ENCODE assay signal across 23 cellular contexts in the genomic region with DNA sequence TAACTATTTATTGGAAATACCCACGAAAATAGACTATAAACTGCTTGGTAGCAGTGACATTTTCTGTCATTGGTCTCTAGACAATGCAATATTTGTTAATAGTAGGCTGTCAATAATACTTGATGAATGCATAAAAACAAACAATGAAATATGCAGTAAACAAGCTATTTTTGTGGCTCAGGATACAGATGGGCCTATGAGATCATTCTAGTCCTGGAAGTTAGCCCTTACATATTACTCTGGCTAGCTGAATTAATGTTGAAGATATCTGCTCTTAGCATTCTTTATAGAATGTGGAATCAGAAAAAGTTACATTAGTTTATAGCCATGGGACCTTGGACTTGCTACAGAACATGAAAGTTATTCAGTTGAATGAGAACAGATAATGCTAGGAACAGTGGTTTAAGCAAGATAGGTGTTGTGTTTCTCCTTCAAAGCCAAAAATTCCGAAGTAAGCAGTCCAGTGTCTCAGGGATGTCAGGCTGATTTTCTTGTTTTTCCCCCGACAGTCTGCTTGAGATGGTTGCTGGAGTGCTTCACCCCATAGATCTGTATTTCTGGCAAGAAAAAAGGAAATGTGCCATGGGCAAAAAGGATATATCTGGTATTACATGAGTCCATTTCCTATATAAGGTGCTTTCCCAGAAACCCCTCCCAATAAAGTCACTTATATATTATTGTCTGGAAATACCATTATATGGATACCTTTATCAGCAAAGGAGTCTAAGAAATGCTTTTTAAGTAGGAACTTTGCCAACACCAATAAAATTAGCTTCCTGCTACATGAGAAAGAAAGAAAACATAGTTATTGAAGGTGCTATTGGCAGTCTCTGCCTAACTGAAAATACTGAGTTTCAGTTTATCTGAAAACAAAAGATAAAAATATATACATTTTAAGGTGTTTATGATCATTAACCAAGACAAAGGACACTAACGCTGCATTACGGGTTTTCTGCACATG.
DNase-seq lines count a peak whose midpoint lies in the region; ATAC-seq, FAIRE-seq and TF ChIP-seq lines count a peak whose summit lies in the region.
"Had no signal": no experiment of that assay in that cellular context is flagged by ENCODE, and none has a peak within 500 bp of the region (broad histone marks: within the 10 kb centered on the region; RNA-seq: fewer than 3 reads in every experiment).

No MANE protein-coding gene starts in this region.

- no peak overlapping the region for H3K27ac ChIP-seq in A549
- H3K27ac ChIP-seq in colonic mucosa, result peak overlapping the region; percentile 32
- peak overlapping the region in 1 of 2 donors; percentile 31 for H3K27ac ChIP-seq in small intestine (ENCODE audit: low read depth in 1 of 2, low read length in 1 of 2)
- H3K27ac ChIP-seq: BLaER1, SJSA1 had no signal

- ATAC-seq in A549, result no peak
- ATAC-seq in left colon, result peak; percentile 85
- no peak for ATAC-seq in HG03045 (IDR thresholded peaks at IDR 0.05; ENCODE audit: unreplicated experiment)
- no peak for ATAC-seq in WTC11
- no peak for ATAC-seq in HG02970 (IDR thresholded peaks at IDR 0.05; ENCODE audit: low FRiP score, unreplicated experiment)
- ATAC-seq: HCT116, PC-3 had no signal

- no peaks in the 10 kb centered on the region for H3K36me3 Mint-ChIP-seq in WTC11
- H3K36me3 Mint-ChIP-seq: CD4-positive, CD25-positive, alpha-beta regulatory T cell had no signal

- CTCF ChIA-PET in A549 (lab: Yijun Ruan, JAX), result no interaction called here
- CTCF ChIA-PET in WTC11 (lab: Charles Lee), result no interaction called here

- no peak overlapping the region for H3K4me3 Mint-ChIP-seq in WTC11
- H3K4me3 Mint-ChIP-seq: CD4-positive, CD25-positive, alpha-beta regulatory T cell had no signal

- no peak for TF ChIP-seq RAD21 in A549 (conservative IDR thresholded peaks at IDR 0.05 in 1 of 2, IDR thresholded peaks at IDR 0.05 in 1 of 2)

- TF ChIP-seq EP300 in A549 (IDR thresholded peaks at IDR 0.05), result no peak

- H3K36me3 ChIP-seq in colonic mucosa, result no peaks in the 10 kb centered on the region
- no peaks in the 10 kb centered on the region for H3K36me3 ChIP-seq in small intestine (ENCODE audit: control insufficient read depth in 2 of 2, insufficient read depth in 2 of 2, low read length in 2 of 2)
- H3K36me3 ChIP-seq: BLaER1, MG63, SJSA1 had no signal

- H3K27me3 Mint-ChIP-seq in WTC11 (ENCODE audit: low read depth), result no peaks in the 10 kb centered on the region

- H3K27me3 ChIP-seq in colonic mucosa, result no peaks in the 10 kb centered on the region
- no peaks in the 10 kb centered on the region for H3K27me3 ChIP-seq in small intestine (ENCODE audit: control insufficient read depth in 2 of 2, insufficient read depth in 2 of 2, low read length in 2 of 2)
- H3K27me3 ChIP-seq: BLaER1, MG63, SJSA1 had no signal

- no peak overlapping the region for H3K9ac ChIP-seq in colonic mucosa (ENCODE audit: low read depth in 2 of 2, low read length in 2 of 2)
- H3K9ac ChIP-seq: BLaER1 had no signal

- TF ChIP-seq CTCF in A549 (IDR thresholded peaks at IDR 0.05) (no peak), colonic mucosa (IDR thresholded peaks at IDR 0.05) (no peak), WTC11 (IDR thresholded peaks at IDR 0.05) (no peak)

- H3K27ac Mint-ChIP-seq in WTC11, result no peak overlapping the region
- H3K27ac Mint-ChIP-seq: CD4-positive, CD25-positive, alpha-beta regulatory T cell had no signal

- peaks cover 2% of the 10 kb centered on the region for H3K4me1 ChIP-seq in A549
- no peaks in the 10 kb centered on the region for H3K4me1 ChIP-seq in colonic mucosa
- H3K4me1 ChIP-seq in small intestine (ENCODE audit: control insufficient read depth in 2 of 2, insufficient read depth in 1 of 2, low read depth in 1 of 2, low read length in 1 of 2), result no peaks in the 10 kb centered on the region
- H3K4me1 ChIP-seq: BLaER1, SJSA1 had no signal

- WGBS in A549 (ENCODE audit: missing lambda C conversion rate), result 59% methylated on average over 5 of the region's 5 CpGs
- 14 to 53% (median 31%) methylated on average over 5 of the region's 5 CpGs for WGBS in small intestine, 3 donors

- FAIRE-seq in A549 (lab: Jason Lieb, UNC) (peak; percentile 13), small intestine (lab: Jason Lieb, UNC) (no peak)
- FAIRE-seq: GM12892, H1 had no signal

- H3K9me3 ChIP-seq in A549, result no peaks in the 10 kb centered on the region
- no peaks in the 10 kb centered on the region for H3K9me3 ChIP-seq in colonic mucosa
- H3K9me3 ChIP-seq in small intestine (ENCODE audit: control insufficient read depth, low read depth), result no peaks in the 10 kb centered on the region
- H3K9me3 ChIP-seq: BLaER1, MG63, SJSA1 had no signal

- no peaks in the 10 kb centered on the region for H3K4me1 Mint-ChIP-seq in WTC11
- H3K4me1 Mint-ChIP-seq: CD4-positive, CD25-positive, alpha-beta regulatory T cell had no signal

- POLR2A ChIA-PET in A549 (lab: Yijun Ruan, JAX) (interaction anchor here (0.7 kb wide), 1 partner anchor 79 kb away, joined by 3 read pairs; no protein-coding TSS in a partner anchor), WTC11 (lab: Charles Lee) (no interaction called here)

- TF ChIP-seq POLR2A in A549 (IDR thresholded peaks at IDR 0.05; ENCODE audit: low read length), result no peak

- no peak overlapping the region for H3K4me3 ChIP-seq in A549
- H3K4me3 ChIP-seq in colonic mucosa, result no peak overlapping the region
- H3K4me3 ChIP-seq in small intestine (ENCODE audit: low read depth in 1 of 2, low read length in 2 of 2), result no peak overlapping the region
- H3K4me3 ChIP-seq: BLaER1, MG63, SJSA1 had no signal

- no peak overlapping the region for H3K4me2 ChIP-seq in A549
- H3K4me2 ChIP-seq: BLaER1 had no signal

- intact Hi-C loops in colonic mucosa (cut with DNase I) (no loop called here), left colon (cut with DNase I, micrococcal nuclease) (no loop called here)

- no peaks in the 10 kb centered on the region for H3K9me3 Mint-ChIP-seq in WTC11

- DNase-seq in A549 (ENCODE audit: low read depth in 1 of 2, low spot score in 1 of 2) (no peak), colonic mucosa (no peak), left colon (no peak), small intestine (peak; percentile 32), WTC11 (ENCODE audit: low spot score) (no peak), SW 1271 (lab: John Stamatoyannopoulos, UW) (no peak)
- DNase-seq: 8988T; CD4-positive, CD25-positive, alpha-beta regulatory T cell; DMS153; DND-41; KBM-7; MG63; NCI-H2029; NCI-H82; NK-92 treated with Interleukin-12 subunit alpha and Interleukin-12 subunit beta, amount 100 ng/mL, for 24 hours; PC-3 had no signal

TF ChIP-seq in A549, 52 proteins besides CTCF, POLR2A, EP300 and RAD21:
- TF ChIP-seq CBX8 (IDR thresholded peaks at IDR 0.05) (no peak), SREBF2 (IDR thresholded peaks at IDR 0.05) (no peak), NFE2L2 (conservative IDR thresholded peaks at IDR 0.05; ENCODE audit: low read length) (no peak), SMC3 (IDR thresholded peaks at IDR 0.05) (no peak), HOXA7 (CRISPR knock-in tag; IDR thresholded peaks at IDR 0.05) (no peak), ZNF302 (CRISPR knock-in tag; IDR thresholded peaks at IDR 0.05) (no peak), JUN (IDR thresholded peaks at IDR 0.05) (no peak), RCOR1 (IDR thresholded peaks at IDR 0.05; ENCODE audit: low read depth, low read length) (no peak), RFX5 (IDR thresholded peaks at IDR 0.05) (no peak)
- TF ChIP-seq, protein P1, sequence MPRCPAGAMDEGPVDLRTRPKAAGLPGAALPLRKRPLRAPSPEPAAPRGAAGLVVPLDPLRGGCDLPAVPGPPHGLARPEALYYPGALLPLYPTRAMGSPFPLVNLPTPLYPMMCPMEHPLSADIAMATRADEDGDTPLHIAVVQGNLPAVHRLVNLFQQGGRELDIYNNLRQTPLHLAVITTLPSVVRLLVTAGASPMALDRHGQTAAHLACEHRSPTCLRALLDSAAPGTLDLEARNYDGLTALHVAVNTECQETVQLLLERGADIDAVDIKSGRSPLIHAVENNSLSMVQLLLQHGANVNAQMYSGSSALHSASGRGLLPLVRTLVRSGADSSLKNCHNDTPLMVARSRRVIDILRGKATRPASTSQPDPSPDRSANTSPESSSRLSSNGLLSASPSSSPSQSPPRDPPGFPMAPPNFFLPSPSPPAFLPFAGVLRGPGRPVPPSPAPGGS (IDR thresholded peaks at IDR 0.05), result no peak

TF ChIP-seq in WTC11, 78 proteins besides CTCF, POLR2A, EP300 and RAD21 (continues in another document):
- TF ChIP-seq, protein P2, sequence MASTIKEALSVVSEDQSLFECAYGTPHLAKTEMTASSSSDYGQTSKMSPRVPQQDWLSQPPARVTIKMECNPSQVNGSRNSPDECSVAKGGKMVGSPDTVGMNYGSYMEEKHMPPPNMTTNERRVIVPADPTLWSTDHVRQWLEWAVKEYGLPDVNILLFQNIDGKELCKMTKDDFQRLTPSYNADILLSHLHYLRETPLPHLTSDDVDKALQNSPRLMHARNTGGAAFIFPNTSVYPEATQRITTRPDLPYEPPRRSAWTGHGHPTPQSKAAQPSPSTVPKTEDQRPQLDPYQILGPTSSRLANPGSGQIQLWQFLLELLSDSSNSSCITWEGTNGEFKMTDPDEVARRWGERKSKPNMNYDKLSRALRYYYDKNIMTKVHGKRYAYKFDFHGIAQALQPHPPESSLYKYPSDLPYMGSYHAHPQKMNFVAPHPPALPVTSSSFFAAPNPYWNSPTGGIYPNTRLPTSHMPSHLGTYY (CRISPR knock-in tag; IDR thresholded peaks at IDR 0.05), result no peak
- no peak for TF ChIP-seq OVOL2 (CRISPR knock-in tag; IDR thresholded peaks at IDR 0.05; ENCODE audit: borderline replicate concordance)
- TF ChIP-seq, protein P3, sequence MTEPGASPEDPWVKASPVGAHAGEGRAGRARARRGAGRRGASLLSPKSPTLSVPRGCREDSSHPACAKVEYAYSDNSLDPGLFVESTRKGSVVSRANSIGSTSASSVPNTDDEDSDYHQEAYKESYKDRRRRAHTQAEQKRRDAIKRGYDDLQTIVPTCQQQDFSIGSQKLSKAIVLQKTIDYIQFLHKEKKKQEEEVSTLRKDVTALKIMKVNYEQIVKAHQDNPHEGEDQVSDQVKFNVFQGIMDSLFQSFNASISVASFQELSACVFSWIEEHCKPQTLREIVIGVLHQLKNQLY (CRISPR knock-in tag; IDR thresholded peaks at IDR 0.05), result no peak
- TF ChIP-seq JUN (CRISPR knock-in tag; IDR thresholded peaks at IDR 0.05), result no peak
- TF ChIP-seq TP53 (CRISPR knock-in tag; IDR thresholded peaks at IDR 0.05), result no peak
- no peak for TF ChIP-seq NR3C1 (CRISPR knock-in tag; conservative IDR thresholded peaks at IDR 0.05; ENCODE audit: low read depth)
- TF ChIP-seq ZNF396 (CRISPR knock-in tag; IDR thresholded peaks at IDR 0.05; ENCODE audit: borderline replicate concordance), result no peak
- TF ChIP-seq, protein P4, sequence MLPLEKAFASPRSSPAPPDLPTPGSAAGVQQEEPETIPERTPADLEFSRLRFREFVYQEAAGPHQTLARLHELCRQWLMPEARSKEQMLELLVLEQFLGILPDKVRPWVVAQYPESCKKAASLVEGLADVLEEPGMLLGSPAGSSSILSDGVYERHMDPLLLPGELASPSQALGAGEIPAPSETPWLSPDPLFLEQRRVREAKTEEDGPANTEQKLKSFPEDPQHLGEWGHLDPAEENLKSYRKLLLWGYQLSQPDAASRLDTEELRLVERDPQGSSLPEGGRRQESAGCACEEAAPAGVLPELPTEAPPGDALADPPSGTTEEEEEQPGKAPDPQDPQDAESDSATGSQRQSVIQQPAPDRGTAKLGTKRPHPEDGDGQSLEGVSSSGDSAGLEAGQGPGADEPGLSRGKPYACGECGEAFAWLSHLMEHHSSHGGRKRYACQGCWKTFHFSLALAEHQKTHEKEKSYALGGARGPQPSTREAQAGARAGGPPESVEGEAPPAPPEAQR (CRISPR knock-in tag; IDR thresholded peaks at IDR 0.05), result no peak
